9 cellular contexts compared by ENCODE assay signal in the genomic region with DNA sequence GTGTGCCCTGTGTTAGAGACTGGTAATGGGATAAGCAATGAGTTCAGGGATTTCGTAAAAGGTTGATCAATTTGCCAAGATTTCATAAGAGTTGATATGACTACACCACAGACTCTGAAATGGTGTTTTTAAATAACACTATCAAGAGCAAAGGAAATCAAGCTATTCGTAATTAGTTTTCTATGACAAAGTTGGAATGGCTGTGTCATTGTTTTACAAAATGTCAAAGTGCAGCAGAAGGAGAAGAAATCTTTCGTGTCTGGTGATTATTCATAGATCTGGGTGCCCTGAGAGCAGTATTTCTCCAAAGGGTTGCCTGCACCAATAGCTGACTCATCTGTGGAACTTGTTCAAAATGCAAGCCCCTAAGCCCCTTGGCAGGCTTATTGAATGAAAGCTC.
DNase-seq lines count a peak whose midpoint lies in the region; ATAC-seq, FAIRE-seq and TF ChIP-seq lines count a peak whose summit lies in the region.
"Had no signal": no experiment of that assay in that cellular context is flagged by ENCODE, and none has a peak within 500 bp of the region (broad histone marks: within the 10 kb centered on the region; RNA-seq: fewer than 3 reads in every experiment).

No MANE protein-coding gene starts in this region.

- TF ChIP-seq POLR2A in GM12892 (IDR thresholded peaks at IDR 0.05; ENCODE audit: low read depth, low read length) (no peak), ovary (IDR thresholded peaks at IDR 0.05) (no peak)

- H3K4me1 ChIP-seq in ovary (ENCODE audit: insufficient read depth): no peaks in the 10 kb centered on the region

- H3K27ac ChIP-seq in ovary: no peak overlapping the region

- no peaks in the 10 kb centered on the region for H3K27me3 ChIP-seq in ovary

- intact Hi-C loops in ovary (cut with DNase I): no loop called here

- no peak for TF ChIP-seq EP300 in ovary (IDR thresholded peaks at IDR 0.05)

- TF ChIP-seq CTCF in choroid plexus epithelial cell (conservative IDR thresholded peaks at IDR 0.05; ENCODE audit: low read depth, low read length): no peak
- TF ChIP-seq CTCF in ovary (IDR thresholded peaks at IDR 0.05): no peak

- FAIRE-seq in GM12892 (lab: Jason Lieb, UNC): peak; percentile 42

- peak; percentile 26 for ATAC-seq in GM19467 (IDR thresholded peaks at IDR 0.05; ENCODE audit: unreplicated experiment)
- ATAC-seq in HG03066 (IDR thresholded peaks at IDR 0.05; ENCODE audit: low read depth, unreplicated experiment): peak; percentile 22

- no peaks in the 10 kb centered on the region for H3K9me3 ChIP-seq in ovary

- DNase-seq in GM12892 (ENCODE audit: insufficient read length) (no peak), choroid plexus epithelial cell (ENCODE audit: low read depth) (peak; percentile 46), NCI-H1694 treated with DMSO at 0.1 percent for 48 hours (lab: John Stamatoyannopoulos, UW) (no peak), OCI-M1 (lab: John Stamatoyannopoulos, UW) (no peak), ovary (no peak), CD1c-positive myeloid dendritic cell (ENCODE audit: extremely low spot score) (no peak)
- DNase-seq: central memory CD4-positive, alpha-beta T cell had no signal

- no peaks in the 10 kb centered on the region for H3K36me3 ChIP-seq in ovary

- 46 to 64% (median 55%) methylated on average over 3 of the region's 3 CpGs for WGBS in ovary, 3 donors

- no peak overlapping the region for H3K4me3 ChIP-seq in choroid plexus epithelial cell (ENCODE audit: low read depth, low read length)
- no peak overlapping the region for H3K4me3 ChIP-seq in ovary
